Comparison of ENCODE assay signal across 22 cellular contexts in genomic region chr2:138026116-138026855, GRCh38.
"Had no signal": no experiment of that assay in that cellular context is flagged by ENCODE, and none has a peak within 500 bp of the region (broad histone marks: within the 10 kb centered on the region; RNA-seq: fewer than 3 reads in every experiment).

No MANE protein-coding gene starts in this region.

- H3K36me3 ChIP-seq: MG63, SJSA1 had no signal

- ATAC-seq: T-cell had no signal

- H3K27me3 ChIP-seq: MG63 had no signal

- H3K9me3 Mint-ChIP-seq: IgD-negative memory B cell; T-cell; T-helper 1 cell treated with Interleukin-12 subunit alpha and Interleukin-12 subunit beta and Interleukin-4 antibody, amounts not matched to agents 30 μg/mL and 1 μg/mL, for 36 hours had no signal

- DNase-seq: KBM-7, MG63, NCI-H1092 treated with DMSO at 0.1 percent for 48 hours, NCI-H1436, NCI-H187, NCI-H2029, NCI-H2081 treated with DMSO at 0.1 percent for 48 hours, NCI-H2171, NCI-H226, NCI-H524, NCI-H526 treated with DMSO at 0.1 percent for 48 hours, NCI-H774, Right ventricle myocardium superior, RPMI8226, SIG-M5, SW 1271, T-cell had no signal

- H3K4me3 Mint-ChIP-seq: IgD-negative memory B cell; T-cell; T-helper 1 cell treated with Interleukin-12 subunit alpha and Interleukin-12 subunit beta and Interleukin-4 antibody, amounts not matched to agents 30 μg/mL and 1 μg/mL, for 36 hours had no signal

- FAIRE-seq: RCC 7860 had no signal

- H3K27me3 Mint-ChIP-seq: IgD-negative memory B cell, T-cell had no signal

- H3K36me3 Mint-ChIP-seq: T-cell had no signal

- H3K4me3 ChIP-seq: MG63, SJSA1, SK-N-MC had no signal

- H3K27ac ChIP-seq: SJSA1, SK-N-MC had no signal

- H3K9me3 ChIP-seq: MG63, SJSA1 had no signal

- H3K4me1 Mint-ChIP-seq: IgD-negative memory B cell, T-cell had no signal

- H3K27ac Mint-ChIP-seq: T-cell; T-helper 1 cell treated with Interleukin-12 subunit alpha and Interleukin-12 subunit beta and Interleukin-4 antibody, amounts not matched to agents 30 μg/mL and 1 μg/mL, for 36 hours had no signal

- H3K4me1 ChIP-seq: SJSA1 had no signal
